1 cellular context compared by ENCODE assay signal in genomic region chr2:171958475-171958874, GRCh38.
TF ChIP-seq lines count a peak whose summit lies in the region.

No MANE protein-coding gene starts in this region.

TF ChIP-seq in K562, 482 proteins besides CTCF, POLR2A, EP300 and RAD21:
- TF ChIP-seq ZNF121 (CRISPR knock-in tag; conservative IDR thresholded peaks at IDR 0.05): peak; percentile 48
- TF ChIP-seq NCOA6 (IDR thresholded peaks at IDR 0.05): no peak
- no peak for TF ChIP-seq ZNF239 (CRISPR knock-in tag; IDR thresholded peaks at IDR 0.05)
- TF ChIP-seq HMG20B (CRISPR knock-in tag; IDR thresholded peaks at IDR 0.05): no peak
- TF ChIP-seq SMARCB1 (IDR thresholded peaks at IDR 0.05; ENCODE audit: insufficient read length, low read depth): no peak
- no peak for TF ChIP-seq HDAC2 (IDR thresholded peaks at IDR 0.05)
- no peak for TF ChIP-seq NR2C1 (IDR thresholded peaks at IDR 0.05)
- TF ChIP-seq NR2C1 (tag; IDR thresholded peaks at IDR 0.05): no peak
